9 cellular contexts compared by ENCODE assay signal in genomic region chr16:73053379-73054130, GRCh38. TPM values are rescaled to one million over a fixed set of nuclear protein-coding genes. Genes with fewer than 3 reads are reported as not detected.
A peak's percentile ranks its signal among the peaks of the same experiment; 100 is the strongest.
DNase-seq lines count a peak whose midpoint lies in the region; ATAC-seq and TF ChIP-seq lines count a peak whose summit lies in the region.
"Had no signal": no experiment of that assay in that cellular context is flagged by ENCODE, and none has a peak within 500 bp of the region (broad histone marks: within the 10 kb centered on the region; RNA-seq: fewer than 3 reads in every experiment).

No MANE protein-coding gene starts in this region.

- H3K9me3 ChIP-seq in A673 (ENCODE audit: low read depth, low read length, poor library complexity, severe bottlenecking) (no peaks in the 10 kb centered on the region), mammary epithelial cell (replicated peaks; ENCODE audit: insufficient read depth, low read length) (no peaks in the 10 kb centered on the region)
- H3K9me3 ChIP-seq: Caco-2 had no signal

- no peaks in the 10 kb centered on the region for H3K27me3 ChIP-seq in A673 (replicated peaks; ENCODE audit: insufficient read depth, low read depth, low read length, poor library complexity)
- no peaks in the 10 kb centered on the region for H3K27me3 ChIP-seq in mammary epithelial cell (ENCODE audit: insufficient read depth, low read length)

- H3K4me3 ChIP-seq in A673 (ENCODE audit: low read depth, low read length, poor library complexity, severe bottlenecking), result peak overlapping the region; percentile 90
- H3K4me3 ChIP-seq in mammary epithelial cell (replicated peaks in 1 of 3; ENCODE audit: insufficient read depth in 1 of 3, low read depth in 2 of 3, low read length in 3 of 3), result no peak overlapping the region

- 100% methylated on average over 10 of the region's 15 CpGs for WGBS in mammary epithelial cell (ENCODE audit: low coverage, missing lambda C conversion rate)

- in situ Hi-C loops in mammary epithelial cell (cut with MboI; ENCODE audit: low sequenced_read_pairs in 2 of 2), result no loop called here

- H3K9ac ChIP-seq in mammary epithelial cell (ENCODE audit: insufficient read depth, low read length), result no peak overlapping the region

- TF ChIP-seq POLR2A in GM18505 (IDR thresholded peaks at IDR 0.05; ENCODE audit: borderline replicate concordance, extremely low read depth, insufficient read depth, insufficient read length), result no peak

- no peak for ATAC-seq in GM18505 (IDR thresholded peaks at IDR 0.05; ENCODE audit: unreplicated experiment)

- no peak overlapping the region for H2AFZ ChIP-seq in mammary epithelial cell (ENCODE audit: low read depth, low read length)

- TF ChIP-seq CTCF in A673 (conservative IDR thresholded peaks at IDR 0.05; ENCODE audit: low read depth, low read length) (0 out of 2 replicates have a peak, but pooled peaks have one; percentile 10), mammary epithelial cell (conservative IDR thresholded peaks at IDR 0.05 in 1 of 2, IDR thresholded peaks at IDR 0.05 in 1 of 2; ENCODE audit: extremely low read depth in 1 of 2, insufficient read depth in 1 of 2, low read depth in 1 of 2, low read length in 2 of 2) (no peak)

- BruUV-seq in A673 (replicated peaks; lab: Mats Ljungman, UMichigan) (no TSS peak), mammary epithelial cell (replicated peaks; lab: Mats Ljungman, UMichigan) (no TSS peak)

- H3K4me2 ChIP-seq in mammary epithelial cell (ENCODE audit: insufficient read depth, low read depth, low read length), result peak overlapping the region; percentile 62

- H3K27ac ChIP-seq in A673 (ENCODE audit: low read depth, low read length, poor library complexity, severe bottlenecking) (peak overlapping the region; percentile 88), mammary epithelial cell (ENCODE audit: insufficient read depth, low read depth, low read length) (no peak overlapping the region)

- no peaks in the 10 kb centered on the region for H4K20me1 ChIP-seq in mammary epithelial cell (ENCODE audit: insufficient read depth, low read length)

- H3K4me1 ChIP-seq in A673 (ENCODE audit: insufficient read depth, low read length, poor library complexity, severe bottlenecking) (peaks cover 63% of the 10 kb centered on the region), mammary epithelial cell (ENCODE audit: insufficient read depth, low read length) (peaks cover 43% of the 10 kb centered on the region)

- DNase-seq in A673 (ENCODE audit: low spot score) (peak; percentile 73), M059J (ENCODE audit: low read depth) (peak; percentile 87), mammary epithelial cell (peak; percentile 32), mesenteric fat pad (ENCODE audit: low spot score) (peak; percentile 87), OCI-M1 (lab: John Stamatoyannopoulos, UW) (no peak)
- no peak for DNase-seq in stimulated activated CD8-positive, alpha-beta memory T cell treated with anti-CD3 and anti-CD28 coated beads, Interleukin-4, amount 100 ng/mL, for 48 hours
- DNase-seq in activated CD8-positive, alpha-beta memory T cell treated with anti-CD3 and anti-CD28 coated beads, Interleukin-2, amount 50 U/mL, for 48 hours, result no peak
- DNase-seq: Caco-2 had no signal

- dilution Hi-C loops in mammary epithelial cell (cut with HindIII; ENCODE audit: low sequenced_read_pairs), result no loop called here

- intact Hi-C loops in A673 (cut with micrococcal nuclease; ENCODE audit: unreplicated experiment), result loop anchor here (10.0 kb wide), 3 partner anchors 119 to 549 kb away; no protein-coding TSS in a partner anchor
- intact Hi-C loops in mammary epithelial cell (cut with micrococcal nuclease), result loop anchor here (2.0 to 10.0 kb wide), 2 partner anchors 221 to 821 kb away; no protein-coding TSS in a partner anchor

- peaks cover 85% of the 10 kb centered on the region for H3K79me2 ChIP-seq in mammary epithelial cell (ENCODE audit: insufficient read depth, low read length)

- CTCF ChIA-PET in A673 (lab: Charles Lee) (interaction anchor here (0.7 kb wide), 2 partner anchors 58 to 1039 kb away, joined by 3 read pairs; no protein-coding TSS in a partner anchor), mammary epithelial cell (lab: Charles Lee; ENCODE audit: low non-redundant PET) (interaction anchor here (0.7 kb wide), 1 partner anchor 46 kb away, joined by 5 read pairs; no protein-coding TSS in a partner anchor)

- H3K36me3 ChIP-seq in A673 (ENCODE audit: insufficient read depth, low read length, poor library complexity, severe bottlenecking) (no peaks in the 10 kb centered on the region), mammary epithelial cell (ENCODE audit: insufficient read depth, low read length) (no peaks in the 10 kb centered on the region)

- POLR2A ChIA-PET in A673 (lab: Charles Lee; ENCODE audit: low non-redundant PET), result interaction anchor here (0.6 kb wide), 1 partner anchor 119 kb away, joined by 13 read pairs; no protein-coding TSS in a partner anchor

RNA-seq across cellular contexts. Expression of gene ZFHX3, which starts 5.6 kb away (rescaled TPM):
- total RNA-seq in A673 (2021), result 21.7 and 21.8 TPM in 2 replicates
- total RNA-seq in M059J (2014; rRNA removed; shearing (Covaris generic)), result 1.3 and 3.2 TPM in 2 replicates
- 10 to 100 TPM in 1 of 2 donors, 1 to 10 TPM in 1; 6.7 to 11.3 TPM for total RNA-seq in mammary epithelial cell
- 1.5 TPM for polyA plus RNA-seq in mammary epithelial cell
- 11.4 TPM for polyA minus RNA-seq in mammary epithelial cell
- total RNA-seq in mesenteric fat pad, result 28.8 TPM

Comparison
In these comparisons a context has a peak if more than half of its experiments do, and no peak if none do; other contexts are left out.
1. DNase-seq: peak in A673 (single experiment), M059J (single experiment), mammary epithelial cell (single experiment) and mesenteric fat pad (single experiment); none in stimulated activated CD8-positive, alpha-beta memory T cell treated with anti-CD3 and anti-CD28 coated beads, Interleukin-4, amount 100 ng/mL, for 48 hours (single experiment), activated CD8-positive, alpha-beta memory T cell treated with anti-CD3 and anti-CD28 coated beads, Interleukin-2, amount 50 U/mL, for 48 hours (single experiment) and OCI-M1 (single experiment).